Comparison of ENCODE assay signal across 8 cellular contexts in the genomic region with DNA sequence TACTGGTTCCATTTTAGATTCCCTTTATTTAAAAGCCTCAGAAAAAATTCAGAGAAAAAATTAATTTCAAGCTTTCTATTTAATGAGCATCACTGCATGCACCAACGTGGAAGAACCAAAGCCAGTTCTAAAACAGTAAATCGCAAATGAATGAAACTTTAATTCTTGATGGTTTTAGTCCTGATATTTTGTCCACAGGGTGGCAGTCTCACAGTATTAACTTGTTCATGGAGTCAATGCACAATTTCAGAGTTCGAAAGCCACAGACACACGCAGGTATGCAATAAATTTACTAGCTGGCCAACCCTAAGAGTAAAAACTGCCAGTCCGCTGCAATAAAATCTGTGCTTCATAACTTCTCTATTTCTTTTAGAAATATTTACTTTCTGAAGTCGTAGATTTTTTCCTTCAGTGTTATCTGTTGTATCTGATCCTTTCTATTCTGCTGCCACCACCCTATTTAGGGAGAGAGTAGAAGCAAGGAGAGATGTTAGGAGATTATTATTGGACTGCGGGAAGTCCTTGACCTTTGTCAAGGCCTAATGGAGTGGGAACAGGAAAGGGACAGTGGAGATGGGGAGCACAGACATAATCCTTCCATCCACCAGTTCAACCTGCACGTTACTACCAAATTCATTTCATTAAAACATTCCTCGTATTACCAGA. TPM values are rescaled to one million over a fixed set of nuclear protein-coding genes. Genes with fewer than 3 reads are reported as not detected.
DNase-seq lines count a peak whose midpoint lies in the region; ATAC-seq and FAIRE-seq lines count a peak whose summit lies in the region.

No MANE protein-coding gene starts in this region.

- H3K36me3 ChIP-seq in CD4-positive, alpha-beta memory T cell (ENCODE audit: insufficient read depth, low read length) = no peaks in the 10 kb centered on the region
- no peaks in the 10 kb centered on the region for H3K36me3 ChIP-seq in small intestine (ENCODE audit: control insufficient read depth in 2 of 2, insufficient read depth in 2 of 2, low read length in 2 of 2)

- 52% methylated on average over 9 of the region's 9 CpGs for WGBS in right cardiac atrium
- WGBS in small intestine, 3 donors = 21 to 44% (median 28%) methylated on average over 9 of the region's 9 CpGs

- POLR2A ChIA-PET in CD4-positive, alpha-beta memory T cell (lab: Charles Lee; ENCODE audit: partially characterized antibody) = interaction anchor here (1.2 to 2.9 kb wide), 6 partner anchors 36 to 133 kb away, joined by 4 to 17 read pairs (median 6); a partner anchor contains a TSS

- peak; percentile 50 to 60 (median 56) for DNase-seq in CD4-positive, alpha-beta memory T cell
- DNase-seq in NCI-H69 (lab: John Stamatoyannopoulos, UW) (peak; percentile 45), right cardiac atrium (no peak), small intestine (peak; percentile 82)
- peak; percentile 29 for DNase-seq in activated naive CD8-positive, alpha-beta T cell treated with anti-CD3 and anti-CD28 coated beads, Interleukin-2, amount 50 U/mL, for 24 hours

- no peaks in the 10 kb centered on the region for H3K9me3 ChIP-seq in CD4-positive, alpha-beta memory T cell (ENCODE audit: control insufficient read depth in 1 of 2, low read length in 2 of 2)
- H3K9me3 ChIP-seq in right cardiac atrium (ENCODE audit: control insufficient read depth, low read length) (no peaks in the 10 kb centered on the region), small intestine (ENCODE audit: control insufficient read depth, low read depth) (no peaks in the 10 kb centered on the region)

- peak overlapping the region in 3 of 8 donors; percentile 27 to 73 (median 31) for H3K4me3 Mint-ChIP-seq in CD4-positive, alpha-beta memory T cell
- peak overlapping the region; percentile 35 for H3K4me3 Mint-ChIP-seq in activated naive CD8-positive, alpha-beta T cell treated with anti-CD3 and anti-CD28 coated beads, Interleukin-2, amount 50 U/mL, for 24 hours

- CTCF ChIA-PET in CD4-positive, alpha-beta memory T cell (lab: Charles Lee; ENCODE audit: partially characterized antibody) = interaction anchor here (0.6 to 5.5 kb wide), 42 partner anchors 10 to 546 kb away, joined by 3 to 48 read pairs (median 5); a partner anchor contains a TSS

- intact Hi-C loops in CD4-positive, alpha-beta memory T cell (cut with micrococcal nuclease) = loop anchor here (1.0 to 2.0 kb wide), 4 partner anchors 80 to 278 kb away; a partner anchor contains a TSS
- intact Hi-C loops in right cardiac atrium (cut with DNase I) = loop anchor here in 2 of 4 donors (5.0 to 10.0 kb wide), 3 partner anchors 80 to 132 kb away; no protein-coding TSS in a partner anchor

- ATAC-seq in GM18517 (IDR thresholded peaks at IDR 0.05; ENCODE audit: unreplicated experiment) = peak; percentile 40
- peak; percentile 47 for ATAC-seq in activated naive CD8-positive, alpha-beta T cell treated with anti-CD3 and anti-CD28 coated beads, Interleukin-2, amount 50 U/mL, for 24 hours
- peak; percentile 15 to 32 for ATAC-seq in right cardiac atrium
- no peak for ATAC-seq in HG02763 (IDR thresholded peaks at IDR 0.05; ENCODE audit: unreplicated experiment)
- ATAC-seq in HG03439 (IDR thresholded peaks at IDR 0.05; ENCODE audit: unreplicated experiment) = no peak

- H3K27ac Mint-ChIP-seq in CD4-positive, alpha-beta memory T cell = peak overlapping the region in 4 of 7 donors; percentile 8 to 40 (median 22)
- peak overlapping the region; percentile 40 for H3K27ac Mint-ChIP-seq in activated naive CD8-positive, alpha-beta T cell treated with anti-CD3 and anti-CD28 coated beads, Interleukin-2, amount 50 U/mL, for 24 hours

- no peaks in the 10 kb centered on the region for H3K9me3 Mint-ChIP-seq in CD4-positive, alpha-beta memory T cell
- H3K9me3 Mint-ChIP-seq in activated naive CD8-positive, alpha-beta T cell treated with anti-CD3 and anti-CD28 coated beads, Interleukin-2, amount 50 U/mL, for 24 hours = no peaks in the 10 kb centered on the region

- H3K27me3 Mint-ChIP-seq in CD4-positive, alpha-beta memory T cell = no peaks in the 10 kb centered on the region
- H3K27me3 Mint-ChIP-seq in activated naive CD8-positive, alpha-beta T cell treated with anti-CD3 and anti-CD28 coated beads, Interleukin-2, amount 50 U/mL, for 24 hours = no peaks in the 10 kb centered on the region

- H3K36me3 Mint-ChIP-seq in CD4-positive, alpha-beta memory T cell = no peaks in the 10 kb centered on the region
- peaks cover 8% of the 10 kb centered on the region for H3K36me3 Mint-ChIP-seq in activated naive CD8-positive, alpha-beta T cell treated with anti-CD3 and anti-CD28 coated beads, Interleukin-2, amount 50 U/mL, for 24 hours (ENCODE audit: low read depth)

- FAIRE-seq in small intestine (lab: Jason Lieb, UNC) = no peak

- no peaks in the 10 kb centered on the region for H3K27me3 ChIP-seq in CD4-positive, alpha-beta memory T cell (ENCODE audit: insufficient read depth, low read length)
- H3K27me3 ChIP-seq in right cardiac atrium (ENCODE audit: control insufficient read depth, insufficient read depth) (no peaks in the 10 kb centered on the region), small intestine (ENCODE audit: control insufficient read depth in 2 of 2, insufficient read depth in 2 of 2, low read length in 2 of 2) (no peaks in the 10 kb centered on the region)

- peaks cover 32% of the 10 kb centered on the region for H3K4me1 ChIP-seq in CD4-positive, alpha-beta memory T cell (ENCODE audit: insufficient read depth, low read length)
- H3K4me1 ChIP-seq in right cardiac atrium (ENCODE audit: control insufficient read depth, insufficient read depth, low read length) = peaks cover 13% of the 10 kb centered on the region
- H3K4me1 ChIP-seq in small intestine (ENCODE audit: control insufficient read depth in 2 of 2, insufficient read depth in 1 of 2, low read depth in 1 of 2, low read length in 1 of 2) = peaks cover 2 to 27% of the 10 kb centered on the region in 2 donors

- H3K4me3 ChIP-seq in CD4-positive, alpha-beta memory T cell (ENCODE audit: low read length in 2 of 2) = no peak overlapping the region
- H3K4me3 ChIP-seq in right cardiac atrium (ENCODE audit: low read length) (no peak overlapping the region), small intestine (ENCODE audit: low read depth in 1 of 2, low read length in 2 of 2) (no peak overlapping the region)

- H3K27ac ChIP-seq in CD4-positive, alpha-beta memory T cell (ENCODE audit: low read depth, low read length) = no peak overlapping the region
- H3K27ac ChIP-seq in right cardiac atrium (ENCODE audit: low read length) = peak overlapping the region; percentile 39
- H3K27ac ChIP-seq in small intestine (ENCODE audit: low read depth in 1 of 2, low read length in 1 of 2) = peak overlapping the region in 1 of 2 donors; percentile 59

- H3K4me1 Mint-ChIP-seq in CD4-positive, alpha-beta memory T cell = peaks cover 30 to 50% (median 35%) of the 10 kb centered on the region in 4 donors
- peaks cover 75% of the 10 kb centered on the region for H3K4me1 Mint-ChIP-seq in activated naive CD8-positive, alpha-beta T cell treated with anti-CD3 and anti-CD28 coated beads, Interleukin-2, amount 50 U/mL, for 24 hours

RNA-seq across cellular contexts. Expression of a gene that starts 7.0 kb away (rescaled TPM):
- total RNA-seq in CD4-positive, alpha-beta memory T cell = 1 to 10 TPM; 8.4 to 9.1 TPM
- 1 to 10 TPM; 1.9 to 4.1 TPM for polyA plus RNA-seq in CD4-positive, alpha-beta memory T cell
- 10 to 100 TPM; 16.6 to 18.6 (median 16.9) TPM for total RNA-seq in right cardiac atrium
- polyA plus RNA-seq in right cardiac atrium (21.0 TPM), small intestine (10 to 100 TPM in 2 of 3 donors, 1 to 10 TPM in 1; 9.1 to 13.9 (median 12.2) TPM)

RNA-seq across cellular contexts. Expression of a gene that starts 35.2 kb away (rescaled TPM):
- 100 to 1,000 TPM; 188 to 192 TPM for total RNA-seq in CD4-positive, alpha-beta memory T cell
- polyA plus RNA-seq in CD4-positive, alpha-beta memory T cell = 100 to 1,000 TPM; 136 to 149 TPM
- 10 to 100 TPM; 41.3 to 57.1 (median 45.6) TPM for total RNA-seq in right cardiac atrium
- polyA plus RNA-seq in right cardiac atrium = 16.6 TPM
- polyA plus RNA-seq in small intestine = 10 to 100 TPM; 34.3 to 40.8 (median 38.0) TPM

Comparison
In these comparisons a context has a peak if more than half of its experiments do, and no peak if none do; other contexts are left out.
1. DNase-seq: peak in CD4-positive, alpha-beta memory T cell (5 of 5), NCI-H69 (single experiment), activated naive CD8-positive, alpha-beta T cell treated with anti-CD3 and anti-CD28 coated beads, Interleukin-2, amount 50 U/mL, for 24 hours (single experiment) and small intestine (single experiment); none in right cardiac atrium (0 of 3).
2. ATAC-seq: peak in GM18517 (single experiment), activated naive CD8-positive, alpha-beta T cell treated with anti-CD3 and anti-CD28 coated beads, Interleukin-2, amount 50 U/mL, for 24 hours (single experiment) and right cardiac atrium (2 of 2); none in HG02763 (single experiment) and HG03439 (single experiment).